In genomic region chr2:241234066-241234790, GRCh38 we compare ENCODE assay signal across 17 cellular contexts. TPM values are rescaled to one million over a fixed set of nuclear protein-coding genes. Genes with fewer than 3 reads are reported as not detected.
DNase-seq lines count a peak whose midpoint lies in the region; ATAC-seq, FAIRE-seq and TF ChIP-seq lines count a peak whose summit lies in the region.
"Had no signal": no experiment of that assay in that cellular context is flagged by ENCODE, and none has a peak within 500 bp of the region (broad histone marks: within the 10 kb centered on the region; RNA-seq: fewer than 3 reads in every experiment).

No MANE protein-coding gene starts in this region.

- H3K36me3 Mint-ChIP-seq in activated T-cell treated with anti-CD3 and anti-CD28 coated beads, Interleukin-2, amount 50 U/mL, for 24 hours (ENCODE audit: low read depth) = peaks cover 98% of the 10 kb centered on the region

- no peak overlapping the region for H3K4me2 ChIP-seq in GM12878 (ENCODE audit: control insufficient read depth, insufficient read depth)
- no peak overlapping the region for H3K4me2 ChIP-seq in HepG2 (ENCODE audit: low read depth, low read length)

- no peaks in the 10 kb centered on the region for H3K27me3 ChIP-seq in GM12878 (replicated peaks in 1 of 2; ENCODE audit: control insufficient read depth in 2 of 2, insufficient read depth in 2 of 2, low read length in 1 of 2)
- no peaks in the 10 kb centered on the region for H3K27me3 ChIP-seq in HepG2 (ENCODE audit: control insufficient read depth in 1 of 2, insufficient read depth in 2 of 2, low read length in 2 of 2)
- H3K27me3 ChIP-seq in spleen (replicated peaks in 1 of 7) = no peaks in the 10 kb centered on the region

- H3K27ac ChIP-seq in GM12878 (ENCODE audit: control insufficient read depth, insufficient read depth) = no peak overlapping the region
- no peak overlapping the region for H3K27ac ChIP-seq in HepG2 (ENCODE audit: extremely low read length, insufficient read depth, low read length)
- peak overlapping the region in 1 of 8 donors; percentile 46 for H3K27ac ChIP-seq in spleen
- H3K27ac ChIP-seq: 22Rv1 had no signal

- intact Hi-C loops in GM12878 (cut with micrococcal nuclease; ENCODE audit: unreplicated experiment) = no loop called here
- intact Hi-C loops in HepG2 (cut with micrococcal nuclease; ENCODE audit: unreplicated experiment) = no loop called here
- intact Hi-C loops in spleen (cut with DNase I; ENCODE audit: low total_unique reads) = no loop called here

- TF ChIP-seq RAD21 in GM12878 (IDR thresholded peaks at IDR 0.05; ENCODE audit: insufficient read depth, low read depth, low read length) (no peak), HepG2 (CRISPR knock-in tag; IDR thresholded peaks at IDR 0.05) (no peak)

- POLR2A ChIA-PET in GM12878 (lab: Charles Lee) = no interaction called here
- POLR2A ChIA-PET in HepG2 (lab: Yijun Ruan, JAX) = interaction anchor here (1.4 to 2.0 kb wide), 2 partner anchors 10 to 81 kb away, joined by 5 to 8 read pairs; partner anchors contain the start of gene HDLBP

- TF ChIP-seq CTCF in GM12878 (IDR thresholded peaks at IDR 0.05 in 2 of 3, conservative IDR thresholded peaks at IDR 0.05 in 1 of 3; ENCODE audit: control insufficient read depth in 2 of 3, extremely low read depth in 1 of 3, insufficient read depth in 1 of 3, low read depth in 3 of 3, low read length in 3 of 3) = no peak
- no peak for TF ChIP-seq CTCF in HepG2 (CRISPR knock-in tag; IDR thresholded peaks at IDR 0.05)
- no peak for TF ChIP-seq CTCF in spleen (IDR thresholded peaks at IDR 0.05 in 8 of 11, conservative IDR thresholded peaks at IDR 0.05 in 3 of 11)

- H2AFZ ChIP-seq in GM12878 (ENCODE audit: control insufficient read depth, low read depth, low read length) (no peak overlapping the region), HepG2 (ENCODE audit: low read length) (no peak overlapping the region)

- ATAC-seq in GM12878 (no peak), HepG2 (0 out of 3 replicates have a peak, but pooled peaks have one; percentile 1), GM21619 (IDR thresholded peaks at IDR 0.05; ENCODE audit: unreplicated experiment) (no peak), GM18909 (IDR thresholded peaks at IDR 0.05; ENCODE audit: poor library complexity, unreplicated experiment) (no peak)

- no peak overlapping the region for H3K9ac ChIP-seq in GM12878 (ENCODE audit: control insufficient read depth, insufficient read depth, low read length)
- no peak overlapping the region for H3K9ac ChIP-seq in HepG2 (ENCODE audit: insufficient read depth, low read depth, low read length)

- no peaks in the 10 kb centered on the region for H3K27me3 Mint-ChIP-seq in activated T-cell treated with anti-CD3 and anti-CD28 coated beads, Interleukin-2, amount 50 U/mL, for 24 hours
- H3K27me3 Mint-ChIP-seq: B cell; CD4-positive, alpha-beta memory T cell had no signal

- WGBS in GM12878 (ENCODE audit: insufficient coverage, insufficient replicate concordance, low lambda C conversion rate, missing lambda C conversion rate) = 89% methylated on average over 21 of the region's 21 CpGs
- 91% methylated on average over 21 of the region's 21 CpGs for WGBS in HepG2 (ENCODE audit: low lambda C conversion rate)
- 88 to 93% (median 91%) methylated on average over 21 of the region's 21 CpGs for WGBS in spleen, 5 donors

- H3K9me3 ChIP-seq in GM12878 (replicated peaks; ENCODE audit: control insufficient read depth, insufficient read depth, low read length) = no peaks in the 10 kb centered on the region
- no peaks in the 10 kb centered on the region for H3K9me3 ChIP-seq in HepG2 (ENCODE audit: low read length)
- H3K9me3 ChIP-seq in spleen = no peaks in the 10 kb centered on the region

- no peak for DNase-seq in activated T-cell treated with anti-CD3 and anti-CD28 coated beads, Interleukin-2, amount 50 U/mL, for 24 hours
- no peak for DNase-seq in activated T-cell treated with anti-CD3 and anti-CD28 coated beads, Interleukin-2, amount 50 U/mL, for 1 hour
- DNase-seq in GM12878 (ENCODE audit: low read depth, low spot score) = no peak
- no peak for DNase-seq in HepG2 (ENCODE audit: low spot score)
- DNase-seq in spleen = peak; percentile 61
- DNase-seq in NCI-H345 treated with DMSO at 0.1 percent for 48 hours (lab: John Stamatoyannopoulos, UW; ENCODE audit: unreplicated experiment) = no peak
- DNase-seq: CD4-positive, alpha-beta memory T cell; GOT3; IMR-90; NCI-H187; NCI-H446; NCI-H69 had no signal

- FAIRE-seq in GM12878 (lab: Jason Lieb, UNC) (no peak), HepG2 (lab: Jason Lieb, UNC) (no peak)
- FAIRE-seq: RCC 7860 had no signal

- TF ChIP-seq EP300 in GM12878 (IDR thresholded peaks at IDR 0.05; ENCODE audit: borderline replicate concordance in 1 of 2, control insufficient read depth in 1 of 2, low read depth in 2 of 2, low read length in 2 of 2) (no peak), HepG2 (IDR thresholded peaks at IDR 0.05; ENCODE audit: low read depth in 2 of 2, low read length in 2 of 2) (no peak), HepG2 (CRISPR knock-in tag; IDR thresholded peaks at IDR 0.05; ENCODE audit: borderline replicate concordance) (no peak)

- no peak overlapping the region for H3K4me3 Mint-ChIP-seq in activated T-cell treated with anti-CD3 and anti-CD28 coated beads, Interleukin-2, amount 50 U/mL, for 24 hours
- H3K4me3 Mint-ChIP-seq: B cell; CD4-positive, alpha-beta memory T cell had no signal

- H4K20me1 ChIP-seq in GM12878 (ENCODE audit: control insufficient read depth, insufficient read depth) (no peaks in the 10 kb centered on the region), HepG2 (ENCODE audit: insufficient read depth, low read length) (peaks cover 51% of the 10 kb centered on the region; the same call in 1 of the 2 replicates)

- no TSS peak for BruUV-seq in GM12878 (replicated peaks; lab: Mats Ljungman, UMichigan)
- no TSS peak for BruUV-seq in HepG2 (replicated peaks; lab: Mats Ljungman, UMichigan)

- no peak overlapping the region for H3K4me3 ChIP-seq in GM12878
- H3K4me3 ChIP-seq in HepG2 (replicated peaks in 1 of 3; ENCODE audit: insufficient read depth in 1 of 3, low read depth in 2 of 3, low read length in 3 of 3) = no peak overlapping the region
- H3K4me3 ChIP-seq in spleen = no peak overlapping the region

- no peaks in the 10 kb centered on the region for H3K4me1 Mint-ChIP-seq in activated T-cell treated with anti-CD3 and anti-CD28 coated beads, Interleukin-2, amount 50 U/mL, for 24 hours (ENCODE audit: low read depth)
- H3K4me1 Mint-ChIP-seq: B cell had no signal

- H3K79me2 ChIP-seq in GM12878 (ENCODE audit: control insufficient read depth, insufficient read depth, low read length) = no peaks in the 10 kb centered on the region
- H3K79me2 ChIP-seq in HepG2 (ENCODE audit: insufficient read depth, low read length) = peaks cover 2% of the 10 kb centered on the region

- H3K27ac Mint-ChIP-seq in activated T-cell treated with anti-CD3 and anti-CD28 coated beads, Interleukin-2, amount 50 U/mL, for 24 hours = peak overlapping the region; percentile 41
- H3K27ac Mint-ChIP-seq: B cell had no signal

- CTCF ChIA-PET in GM12878 (lab: Yijun Ruan, JAX) = no interaction called here
- CTCF ChIA-PET in HepG2 (lab: Yijun Ruan, JAX; ENCODE audit: low intra/inter-chr PET ratio, low total read pairs) = no interaction called here

- no peaks in the 10 kb centered on the region for H3K4me1 ChIP-seq in GM12878 (ENCODE audit: control insufficient read depth, insufficient read depth, low read length)
- H3K4me1 ChIP-seq in HepG2 (ENCODE audit: insufficient read depth, low read length) = peaks cover 9% of the 10 kb centered on the region
- peaks cover 0 to 32% (median 16%) of the 10 kb centered on the region in 6 donors for H3K4me1 ChIP-seq in spleen

- in situ Hi-C loops in GM12878 (cut with MboI) (no loop called here), HepG2 (cut with HindIII; ENCODE audit: extremely low pct_ligation_motif_present, low pct_unique_long_range_greater_than_20kb) (no loop called here)

- TF ChIP-seq POLR2A in GM12878 (IDR thresholded peaks at IDR 0.05; ENCODE audit: low read depth, low read length) (peak; percentile 23; the same call in 1 of the 2 replicates), HepG2 (IDR thresholded peaks at IDR 0.05; ENCODE audit: insufficient read depth in 1 of 2, low read depth in 2 of 2, low read length in 2 of 2) (peak in 1 of 2 experiments; percentile 41; a peak in 1 of 4 replicates), spleen (IDR thresholded peaks at IDR 0.05) (no peak)

- RAD21 ChIA-PET in GM12878 (lab: Charles Lee; ENCODE audit: unreplicated experiment) = no interaction called here

- H3K9me3 Mint-ChIP-seq in activated T-cell treated with anti-CD3 and anti-CD28 coated beads, Interleukin-2, amount 50 U/mL, for 24 hours = no peaks in the 10 kb centered on the region
- H3K9me3 Mint-ChIP-seq: CD4-positive, alpha-beta memory T cell had no signal

- SMC1A ChIA-PET in GM12878 (lab: Charles Lee; ENCODE audit: uncharacterized antibody, unreplicated experiment) = interaction anchor here (0.7 to 1.0 kb wide), 2 partner anchors 13 to 23 kb away, joined by 3 read pairs; no protein-coding TSS in a partner anchor

- H3K36me3 ChIP-seq in GM12878 (ENCODE audit: control insufficient read depth in 2 of 2, insufficient read depth in 2 of 2, low read length in 1 of 2) (peaks cover 56 to 60% of the 10 kb centered on the region in 2 experiments), HepG2 (replicated peaks in 1 of 2; ENCODE audit: control insufficient read depth in 1 of 2, insufficient read depth in 2 of 2, low read length in 2 of 2) (peaks cover 72 to 97% of the 10 kb centered on the region in 2 experiments), spleen (peaks cover 8 to 100% (median 98%) of the 10 kb centered on the region in 6 donors)

RNA-seq across cellular contexts. Expression of gene ANO7, which starts 45.8 kb away (rescaled TPM):
- total RNA-seq in GM12878 (2013; cell fraction: nucleolus; rRNA removed) = 19.1 and 21.0 TPM in 2 replicates
- 0.49 and 0.56 TPM in 2 replicates for total RNA-seq in GM12878 (2014; rRNA removed)
- total RNA-seq in GM12878 (2014; rRNA removed; fragmentation: Illumina TruSeq; extraction: Trizol) = 0.18 and 0.22 TPM in 2 replicates
- 0.88 and 1.4 TPM in 2 replicates for total RNA-seq in GM12878 (2021)
- polyA plus RNA-seq in GM12878 (2011; ENCODE audit: low read depth) = 0.43 TPM
- polyA plus RNA-seq in GM12878 (2011; rRNA removed) = 0.56 and 1.2 TPM in 2 replicates
- 1.5 TPM in 2 replicates for polyA plus RNA-seq in GM12878 (2011; cell fraction: cytosol; rRNA removed)
- 8.0 TPM in 2 replicates for polyA plus RNA-seq in GM12878 (2011; cell fraction: nucleus; rRNA removed)
- polyA plus RNA-seq in GM12878 (2012) = 1.8 TPM in 2 replicates
- 0.24 and 0.35 TPM in 2 replicates for polyA plus RNA-seq in GM12878 (2014; fragmentation: Illumina TruSeq; extraction: Trizol)
- under 1 TPM; 0.08 to 0.11 TPM for polyA plus RNA-seq in GM12878 (2014; fragmentation: Nextera tagmentation; extraction: Ambion mirVana)
- polyA plus RNA-seq in GM12878 (2014; rRNA removed) = 0.47 and 1.1 TPM in 2 replicates
- polyA plus RNA-seq in GM12878 (2016; fragmentation: Nextera tagmentation; extraction: Ambion mirVana) = under 1 TPM; 0.40 to 0.50 TPM
- 2.7 and 3.9 TPM in 2 replicates for polyA minus RNA-seq in GM12878 (2011; rRNA and poly(A)+ RNA removed)
- 1.0 and 1.6 TPM in 2 replicates for polyA minus RNA-seq in GM12878 (2011; cell fraction: cytosol; rRNA and poly(A)+ RNA removed)
- polyA minus RNA-seq in GM12878 (2011; cell fraction: nucleus; rRNA and poly(A)+ RNA removed) = 3.6 and 5.7 TPM in 2 replicates
- total RNA-seq in HepG2 (2016; rRNA removed; fragmentation: Illumina TruSeq; extraction: Trizol) = 3.7 and 4.9 TPM in 2 replicates
- total RNA-seq in HepG2 (2016; cell fraction: cytosol; rRNA removed; fragmentation: Illumina TruSeq; extraction: Trizol; ENCODE audit: low read depth) = 1.7 and 1.9 TPM in 2 replicates
- 2.9 and 5.5 TPM in 2 replicates for total RNA-seq in HepG2 (2016; cell fraction: insoluble cytoplasmic fraction; rRNA removed; fragmentation: Illumina TruSeq; extraction: Trizol)
- total RNA-seq in HepG2 (2016; cell fraction: membrane; rRNA removed; fragmentation: Illumina TruSeq; extraction: Trizol) = 3.2 and 4.1 TPM in 2 replicates
- 4.7 and 5.1 TPM in 2 replicates for total RNA-seq in HepG2 (2016; cell fraction: nucleus; rRNA removed; fragmentation: Illumina TruSeq; extraction: Trizol)
- 4.1 and 4.9 TPM in 2 replicates for polyA plus RNA-seq in HepG2 (2011; rRNA removed)
- 2.9 and 3.9 TPM in 2 replicates for polyA plus RNA-seq in HepG2 (2011; cell fraction: cytosol; rRNA removed)
- 29.8 and 33.6 TPM in 2 replicates for polyA plus RNA-seq in HepG2 (2011; cell fraction: nucleus; rRNA removed)
- 8.8 and 10.8 TPM in 2 replicates for polyA plus RNA-seq in HepG2 (2012)
- 3.3 and 3.8 TPM in 2 replicates for polyA plus RNA-seq in HepG2 (2016; cell fraction: cytosol; fragmentation: Illumina TruSeq; extraction: Trizol; ENCODE audit: low read depth)
- 7.5 and 11.5 TPM in 2 replicates for polyA plus RNA-seq in HepG2 (2016; cell fraction: insoluble cytoplasmic fraction; fragmentation: Illumina TruSeq; extraction: Trizol; ENCODE audit: low read depth)
- polyA plus RNA-seq in HepG2 (2016; cell fraction: membrane; fragmentation: Illumina TruSeq; extraction: Trizol; ENCODE audit: low read depth) = 7.5 and 8.6 TPM in 2 replicates
- 14.9 and 15.8 TPM in 2 replicates for polyA plus RNA-seq in HepG2 (2016; cell fraction: nucleus; fragmentation: Illumina TruSeq; extraction: Trizol; ENCODE audit: insufficient read depth, low read depth)
- polyA minus RNA-seq in HepG2 (2011; rRNA and poly(A)+ RNA removed; ENCODE audit: low replicate concordance) = 1.1 and 16.7 TPM in 2 replicates
- 5.1 and 8.4 TPM in 2 replicates for polyA minus RNA-seq in HepG2 (2011; cell fraction: cytosol; rRNA and poly(A)+ RNA removed)
- 13.8 and 18.4 TPM in 2 replicates for polyA minus RNA-seq in HepG2 (2011; cell fraction: nucleus; rRNA and poly(A)+ RNA removed)
- 1 to 10 TPM; 1.5 to 3.5 (median 3.0) TPM for total RNA-seq in spleen
- polyA plus RNA-seq in spleen = 1 to 10 TPM in 1 of 3 donors, under 1 TPM in 2; 0.46 to 1.3 (median 0.56) TPM
